ENCODE assay signal across 32 cellular contexts in the genomic region with DNA sequence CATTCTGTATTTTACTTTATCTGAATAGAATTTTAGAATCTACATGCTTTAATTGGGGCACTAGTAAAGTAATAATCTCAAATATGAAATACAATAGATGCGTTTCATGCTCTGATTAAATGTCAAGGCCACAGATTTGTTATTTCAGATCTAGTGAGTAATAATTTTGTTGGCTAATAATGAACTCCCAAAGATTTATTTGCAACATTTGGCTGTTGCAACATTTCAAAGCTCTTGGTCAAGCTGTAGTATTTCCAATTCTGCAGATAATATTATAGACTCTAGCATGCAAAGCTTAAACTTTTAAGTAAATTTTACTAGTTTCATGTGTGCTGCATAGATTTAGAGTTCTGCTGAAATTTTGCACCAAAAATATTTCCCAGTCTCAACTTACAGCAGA. TPM values are rescaled to one million over a fixed set of nuclear protein-coding genes. Genes with fewer than 3 reads are reported as not detected.
DNase-seq lines count a peak whose midpoint lies in the region; ATAC-seq and TF ChIP-seq lines count a peak whose summit lies in the region.
"Had no signal": no experiment of that assay in that cellular context is flagged by ENCODE, and none has a peak within 500 bp of the region (broad histone marks: within the 10 kb centered on the region; RNA-seq: fewer than 3 reads in every experiment).

No MANE protein-coding gene starts in this region.

- H3K4me3 Mint-ChIP-seq in activated naive CD8-positive, alpha-beta T cell: no peak overlapping the region
- no peak overlapping the region for H3K4me3 Mint-ChIP-seq in activated naive CD8-positive, alpha-beta T cell treated with anti-CD3 and anti-CD28 coated beads for 36 hours
- H3K4me3 Mint-ChIP-seq in naive thymus-derived CD8-positive, alpha-beta T cell: peak overlapping the region in 1 of 10 donors; percentile 5
- H3K4me3 Mint-ChIP-seq: activated naive CD4-positive, alpha-beta T cell treated with anti-CD3 and anti-CD28 coated beads for 36 hours; B cell; CD8-positive, alpha-beta memory T cell; endodermal cell; nephron progenitor cell had no signal

- H3K27ac ChIP-seq in IMR-90 (ENCODE audit: insufficient read depth, low read length): no peak overlapping the region
- H3K27ac ChIP-seq: gastroesophageal sphincter, vagina had no signal

- H3K9me1 ChIP-seq in IMR-90 (ENCODE audit: insufficient read depth, low read length): peaks cover 4% of the 10 kb centered on the region; the same call in 1 of the 2 replicates

- CTCF ChIA-PET in IMR-90 (lab: Yijun Ruan, JAX): no interaction called here

- H3K36me3 ChIP-seq in IMR-90 (ENCODE audit: control insufficient read depth, insufficient read depth, low read length): no peaks in the 10 kb centered on the region
- H3K36me3 ChIP-seq: gastroesophageal sphincter, MG63, vagina had no signal

- no peak overlapping the region for H3K14ac ChIP-seq in IMR-90 (replicated peaks; ENCODE audit: low read depth, low read length)

- no peak for TF ChIP-seq CTCF in IMR-90 (conservative IDR thresholded peaks at IDR 0.05; ENCODE audit: low read depth, low read length)
- TF ChIP-seq CTCF in epithelial cell of esophagus (IDR thresholded peaks at IDR 0.05; ENCODE audit: insufficient read depth, low read depth, low read length, missing control alignments): no peak

- H2BK20ac ChIP-seq in IMR-90 (ENCODE audit: low read depth, low read length): no peak overlapping the region

- H3K27me3 ChIP-seq in IMR-90 (ENCODE audit: control insufficient read depth, insufficient read depth, low read length): no peaks in the 10 kb centered on the region
- H3K27me3 ChIP-seq: gastroesophageal sphincter, MG63, vagina had no signal

- no peak overlapping the region for H4K91ac ChIP-seq in IMR-90 (ENCODE audit: insufficient read depth, low read depth, low read length)

- no peak overlapping the region for H2BK5ac ChIP-seq in IMR-90 (ENCODE audit: low read depth, low read length, poor library complexity, severe bottlenecking)

- ATAC-seq in IMR-90 (ENCODE audit: low read depth): no peak
- ATAC-seq in naive thymus-derived CD8-positive, alpha-beta T cell: no peak
- ATAC-seq in GM18505 (IDR thresholded peaks at IDR 0.05; ENCODE audit: unreplicated experiment): no peak
- ATAC-seq in HG03565 (IDR thresholded peaks at IDR 0.05; ENCODE audit: unreplicated experiment): no peak
- ATAC-seq: activated CD4-positive, CD25-positive, alpha-beta regulatory T cell treated with anti-CD3 and anti-CD28 coated beads, Interleukin-2, amount 50 U/mL, for 24 hours; esophagus mucosa; gastroesophageal sphincter; Right ventricle myocardium inferior had no signal

- H3K36me3 Mint-ChIP-seq in activated naive CD8-positive, alpha-beta T cell: peaks cover 32% of the 10 kb centered on the region
- H3K36me3 Mint-ChIP-seq in activated naive CD8-positive, alpha-beta T cell treated with anti-CD3 and anti-CD28 coated beads for 36 hours: peaks cover 71% of the 10 kb centered on the region
- H3K36me3 Mint-ChIP-seq in naive thymus-derived CD8-positive, alpha-beta T cell: peaks cover 18 to 90% (median 38%) of the 10 kb centered on the region in 3 donors

- TF ChIP-seq POLR2A in IMR-90 (IDR thresholded peaks at IDR 0.05; ENCODE audit: low read depth, low read length) (no peak), GM18505 (IDR thresholded peaks at IDR 0.05; ENCODE audit: borderline replicate concordance, extremely low read depth, insufficient read depth, insufficient read length) (no peak)

- no peak overlapping the region for H3K56ac ChIP-seq in IMR-90 (ENCODE audit: extremely low read depth, insufficient read depth, low read length)

- POLR2A ChIA-PET in IMR-90 (lab: Charles Lee; ENCODE audit: unreplicated experiment): no interaction called here
- POLR2A ChIA-PET in naive thymus-derived CD8-positive, alpha-beta T cell (lab: Charles Lee): no interaction called here

- no peaks in the 10 kb centered on the region for H4K20me1 ChIP-seq in IMR-90 (ENCODE audit: insufficient read depth, low read length)

- H2AFZ ChIP-seq in IMR-90 (replicated peaks; ENCODE audit: low read length, poor library complexity): no peak overlapping the region

- H2BK120ac ChIP-seq in IMR-90 (ENCODE audit: low read depth, low read length): no peak overlapping the region

- no peak overlapping the region for H3K18ac ChIP-seq in IMR-90 (ENCODE audit: low read depth, low read length)

- intact Hi-C loops in IMR-90 (cut with micrococcal nuclease): no loop called here

- peaks cover 76% of the 10 kb centered on the region for H3K4me1 Mint-ChIP-seq in activated naive CD8-positive, alpha-beta T cell (ENCODE audit: low read depth)
- H3K4me1 Mint-ChIP-seq in activated naive CD8-positive, alpha-beta T cell treated with anti-CD3 and anti-CD28 coated beads for 36 hours: peaks cover 70% of the 10 kb centered on the region
- peaks cover 25 to 68% (median 61%) of the 10 kb centered on the region in 4 donors for H3K4me1 Mint-ChIP-seq in naive thymus-derived CD8-positive, alpha-beta T cell
- H3K4me1 Mint-ChIP-seq: nephron progenitor cell had no signal

- dilution Hi-C loops in IMR-90 (cut with HindIII; ENCODE audit: low sequenced_read_pairs, unreplicated experiment): no loop called here

- H3K23ac ChIP-seq in IMR-90 (ENCODE audit: low read depth, low read length): no peak overlapping the region

- H3K79me1 ChIP-seq in IMR-90 (ENCODE audit: low read depth in 1 of 2, low read length in 2 of 2): no peaks in the 10 kb centered on the region

- no peak overlapping the region for H2AK5ac ChIP-seq in IMR-90 (ENCODE audit: low read depth, low read length)

- no peaks in the 10 kb centered on the region for H3K9me3 Mint-ChIP-seq in activated naive CD8-positive, alpha-beta T cell (ENCODE audit: low read depth)
- H3K9me3 Mint-ChIP-seq in activated naive CD8-positive, alpha-beta T cell treated with anti-CD3 and anti-CD28 coated beads for 36 hours: peaks cover 6% of the 10 kb centered on the region
- no peaks in the 10 kb centered on the region for H3K9me3 Mint-ChIP-seq in naive thymus-derived CD8-positive, alpha-beta T cell
- H3K9me3 Mint-ChIP-seq: CD8-positive, alpha-beta memory T cell; endodermal cell; nephron progenitor cell had no signal

- H4K5ac ChIP-seq in IMR-90 (ENCODE audit: low read depth, low read length): no peak overlapping the region

- no peak for TF ChIP-seq RAD21 in IMR-90 (IDR thresholded peaks at IDR 0.05; ENCODE audit: low read length)

- no peak overlapping the region for H3K4me2 ChIP-seq in IMR-90 (ENCODE audit: low read depth, low read length)

- no peak for DNase-seq in activated naive CD8-positive, alpha-beta T cell treated with anti-CD3 and anti-CD28 coated beads for 36 hours
- DNase-seq in IMR-90 (peak; percentile 33), epithelial cell of esophagus (ENCODE audit: low read depth) (peak; percentile 16), NCI-H128 (lab: John Stamatoyannopoulos, UW; ENCODE audit: unreplicated experiment) (no peak)
- no peak for DNase-seq in naive thymus-derived CD8-positive, alpha-beta T cell
- DNase-seq: activated CD4-positive, alpha-beta T cell treated with anti-CD3 and anti-CD28 coated beads, Interleukin-2, amount 50 U/mL, for 4 hours; activated CD8-positive, alpha-beta memory T cell treated with anti-CD3 and anti-CD28 coated beads, Interleukin-2, amount 50 U/mL, for 4 hours; activated naive CD4-positive, alpha-beta T cell treated with anti-CD3 and anti-CD28 coated beads for 36 hours; aorta; caudate nucleus; CD8-positive, alpha-beta memory T cell; dermis blood vessel endothelial cell; EL; endodermal cell; KBM-7; left cardiac atrium; MG63; NCI-H526; nephron progenitor cell; stimulated activated CD4-positive, alpha-beta T cell treated with anti-CD3 and anti-CD28 coated beads, Interleukin-1b, Interleukin-23, amount 100 ng/mL, for 48 hours; stimulated activated naive CD4-positive, alpha-beta T cell treated with Interleukin-2 at 50 U/mL for 16 hours had no signal

- H3K9ac ChIP-seq in IMR-90 (ENCODE audit: low read depth, low read length): no peak overlapping the region

- H3K27me3 Mint-ChIP-seq in activated naive CD8-positive, alpha-beta T cell: no peaks in the 10 kb centered on the region
- no peaks in the 10 kb centered on the region for H3K27me3 Mint-ChIP-seq in activated naive CD8-positive, alpha-beta T cell treated with anti-CD3 and anti-CD28 coated beads for 36 hours
- H3K27me3 Mint-ChIP-seq in naive thymus-derived CD8-positive, alpha-beta T cell: no peaks in the 10 kb centered on the region
- H3K27me3 Mint-ChIP-seq: B cell; CD8-positive, alpha-beta memory T cell had no signal

- in situ Hi-C loops in IMR-90 (cut with MboI; ENCODE audit: low sequenced_read_pairs): no loop called here

- no CpG with 5 or more reads among the region's 1 CpG for WGBS in IMR-90 (ENCODE audit: extremely low coverage in 2 of 2, insufficient read length in 1 of 2), 2 experiments

- H4K8ac ChIP-seq in IMR-90 (ENCODE audit: low read depth in 2 of 2, low read length in 2 of 2): no peak overlapping the region

- no peak overlapping the region for H2BK15ac ChIP-seq in IMR-90 (ENCODE audit: low read depth, low read length)

- no peak overlapping the region for H3K4me3 ChIP-seq in IMR-90 (ENCODE audit: insufficient read depth, low read depth, low read length)
- no peak overlapping the region for H3K4me3 ChIP-seq in epithelial cell of esophagus (ENCODE audit: low read length)
- H3K4me3 ChIP-seq: gastroesophageal sphincter, MG63, vagina had no signal

- peak overlapping the region; percentile 52 for H3K27ac Mint-ChIP-seq in activated naive CD8-positive, alpha-beta T cell
- no peak overlapping the region for H3K27ac Mint-ChIP-seq in activated naive CD8-positive, alpha-beta T cell treated with anti-CD3 and anti-CD28 coated beads for 36 hours
- peak overlapping the region in 6 of 10 donors; percentile 9 to 55 (median 22) for H3K27ac Mint-ChIP-seq in naive thymus-derived CD8-positive, alpha-beta T cell
- H3K27ac Mint-ChIP-seq: activated naive CD4-positive, alpha-beta T cell treated with anti-CD3 and anti-CD28 coated beads for 36 hours; B cell; endodermal cell; nephron progenitor cell had no signal

- H3K9me3 ChIP-seq in IMR-90 (ENCODE audit: control insufficient read depth, insufficient read depth, low read length): no peaks in the 10 kb centered on the region
- H3K9me3 ChIP-seq: gastroesophageal sphincter, MG63, vagina had no signal

- H3K4ac ChIP-seq in IMR-90 (ENCODE audit: low read depth, low read length): no peak overlapping the region

- no peak overlapping the region for H2AK9ac ChIP-seq in IMR-90 (replicated peaks; ENCODE audit: low read depth, low read length, poor library complexity)

- BruUV-seq in IMR-90 (replicated peaks; lab: Mats Ljungman, UMichigan): no TSS peak

- no peaks in the 10 kb centered on the region; the same call in 1 of the 2 replicates for H3K4me1 ChIP-seq in IMR-90 (ENCODE audit: control insufficient read depth, insufficient read depth, low read length)

TF ChIP-seq in IMR-90, 13 proteins besides CTCF, POLR2A, EP300 and RAD21 (continues in another document):
- TF ChIP-seq CEBPB (IDR thresholded peaks at IDR 0.05; ENCODE audit: low read depth, low read length): peak; percentile 51

RNA-seq across cellular contexts. Expression of a gene that starts 16.6 kb away (rescaled TPM):
- 10 to 100 TPM; 89.3 to 93.6 TPM for total RNA-seq in activated naive CD8-positive, alpha-beta T cell treated with anti-CD3 and anti-CD28 coated beads for 36 hours
- total RNA-seq in IMR-90 (2012; rRNA removed): 15.2 and 15.8 TPM in 2 replicates
- polyA plus RNA-seq in IMR-90 (2012; rRNA removed): 6.1 and 6.9 TPM in 2 replicates
- polyA plus RNA-seq in IMR-90 (2012; cell fraction: cytosol; rRNA removed): 1.1 and 1.3 TPM in 2 replicates
- 0.35 and 2.8 TPM in 2 replicates for polyA plus RNA-seq in IMR-90 (2012; cell fraction: nucleus; rRNA removed; ENCODE audit: low replicate concordance)
- 100 to 1,000 TPM; 332 to 337 TPM for total RNA-seq in naive thymus-derived CD8-positive, alpha-beta T cell
- polyA plus RNA-seq in naive thymus-derived CD8-positive, alpha-beta T cell: 100 to 1,000 TPM; 127 to 241 (median 223) TPM
- total RNA-seq: A673, dermis blood vessel endothelial cell, esophagus mucosa, lung microvascular endothelial cell had no signal

Comparison
In these comparisons a context has a peak if more than half of its experiments do, and no peak if none do; other contexts are left out.
1. DNase-seq: peak in IMR-90 (single experiment) and epithelial cell of esophagus (single experiment); none in activated naive CD8-positive, alpha-beta T cell treated with anti-CD3 and anti-CD28 coated beads for 36 hours (single experiment), naive thymus-derived CD8-positive, alpha-beta T cell (0 of 10) and NCI-H128 (single experiment).